Comparison of ENCODE assay signal across 1 cellular context in the genomic region with DNA sequence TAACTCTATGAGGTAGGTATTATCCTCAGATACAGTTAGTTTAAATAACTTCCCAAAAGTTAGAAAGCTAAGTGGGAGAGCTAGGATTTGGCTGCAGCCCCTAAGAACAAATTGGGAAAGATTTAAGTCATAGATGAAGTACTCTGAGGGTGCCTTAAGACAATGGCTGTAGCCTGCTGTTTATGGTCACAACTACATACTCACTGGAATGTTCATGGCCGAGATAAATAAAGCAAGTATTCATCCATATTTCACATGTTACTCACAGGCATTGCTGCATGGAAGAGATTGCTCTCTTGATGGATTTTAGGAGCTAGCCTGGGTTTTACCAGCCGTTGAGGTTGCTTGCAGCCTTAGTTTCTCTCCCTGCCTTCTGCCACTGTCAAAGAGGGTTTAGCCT.
A peak's percentile ranks its signal among the peaks of the same experiment; 100 is the strongest.
TF ChIP-seq lines count a peak whose summit lies in the region.

No MANE protein-coding gene starts in this region.

TF ChIP-seq in IMR-90, 13 proteins besides CTCF, POLR2A, EP300 and RAD21 (continued from another document):
- peak; percentile 77 for TF ChIP-seq CEBPB (IDR thresholded peaks at IDR 0.05; ENCODE audit: low read depth, low read length)
